Comparison of ENCODE assay signal across 23 cellular contexts in genomic region chr16:58443783-58444182, GRCh38.
"Had no signal": no experiment of that assay in that cellular context is flagged by ENCODE, and none has a peak within 500 bp of the region (broad histone marks: within the 10 kb centered on the region; RNA-seq: fewer than 3 reads in every experiment).

No MANE protein-coding gene starts in this region.

- H3K4me1 ChIP-seq: SJSA1 had no signal

- H3K9me2 ChIP-seq: SK-N-SH had no signal

- DNase-seq: KBM-7, MG63, NCI-H1092, NCI-H1105 treated with DMSO at 0.1 percent for 48 hours, NCI-H1417 treated with DMSO at 0.1 percent for 48 hours, NCI-H146, NCI-H1694 treated with DMSO at 0.1 percent for 48 hours, NCI-H1930, NCI-H2081, NCI-H2107, NCI-H2227 treated with DMSO at 0.1 percent for 48 hours, NCI-H524, NCI-H69, NCI-H774, Right ventricle myocardium superior, RPMI8226, SIG-M5, SK-N-SH, SW 1271 had no signal

- H3K9ac ChIP-seq: SK-N-SH had no signal

- H3K4me2 ChIP-seq: SK-N-SH had no signal

- H3K9me3 ChIP-seq: MG63, SJSA1, SK-N-SH had no signal

- H3K4me3 ChIP-seq: MG63, SJSA1 had no signal

- H3K27ac ChIP-seq: HL-60, SJSA1 had no signal

- FAIRE-seq: HTR-8/SVneo, RCC 7860 had no signal

- H3K36me3 ChIP-seq: MG63, SJSA1 had no signal
